ENCODE assay signal across 9 cellular contexts in the genomic region with DNA sequence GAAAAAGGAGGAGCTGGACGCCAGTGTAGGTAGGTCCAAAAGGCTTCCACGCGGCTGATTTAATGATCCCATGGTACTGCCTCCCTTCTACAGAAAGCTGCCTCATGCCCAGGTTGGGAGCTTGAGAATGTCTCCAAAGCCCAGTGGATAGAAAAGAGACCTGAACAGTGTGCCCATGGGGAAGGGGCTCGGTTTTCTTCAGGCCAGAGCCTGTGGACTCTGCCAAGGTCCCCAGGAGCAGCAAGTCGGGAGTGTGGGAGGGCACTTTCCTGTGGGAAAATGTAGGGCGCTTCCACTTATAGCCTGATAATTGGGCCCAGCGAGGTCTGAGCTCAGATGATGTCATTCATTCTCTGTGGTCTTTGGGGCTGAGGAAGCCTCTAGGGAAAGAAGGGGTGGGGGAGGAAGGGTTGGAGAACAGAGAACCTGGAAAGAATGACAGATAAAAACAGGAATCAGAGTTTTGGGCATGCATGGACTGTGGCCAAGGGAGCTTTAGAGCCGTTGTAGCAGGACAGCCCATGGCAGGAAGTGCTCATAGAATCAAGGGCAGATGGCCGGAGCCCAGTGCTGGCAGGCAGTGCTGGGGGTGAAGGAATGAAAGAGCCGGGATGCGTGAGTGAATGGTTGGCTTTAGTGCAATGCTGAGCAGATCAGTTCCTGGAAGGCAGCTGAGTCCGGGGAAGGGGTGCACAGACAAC. TPM values are rescaled to one million over a fixed set of nuclear protein-coding genes. Genes with fewer than 3 reads are reported as not detected.
DNase-seq lines count a peak whose midpoint lies in the region; ATAC-seq, FAIRE-seq and TF ChIP-seq lines count a peak whose summit lies in the region.
"Had no signal": no experiment of that assay in that cellular context is flagged by ENCODE, and none has a peak within 500 bp of the region (broad histone marks: within the 10 kb centered on the region; RNA-seq: fewer than 3 reads in every experiment).

No MANE protein-coding gene starts in this region.

- H3K9me3 ChIP-seq in kidney (ENCODE audit: control insufficient read depth in 1 of 2, low read length in 2 of 2): no peaks in the 10 kb centered on the region
- no peaks in the 10 kb centered on the region for H3K9me3 ChIP-seq in testis

- peaks cover 0 to 7% of the 10 kb centered on the region in 2 donors for H3K4me1 ChIP-seq in kidney (ENCODE audit: control insufficient read depth in 1 of 2, insufficient read depth in 1 of 2, low read depth in 1 of 2, low read length in 2 of 2)
- H3K4me1 ChIP-seq in testis: no peaks in the 10 kb centered on the region

- TF ChIP-seq CTCF in kidney (IDR thresholded peaks at IDR 0.05; ENCODE audit: borderline replicate concordance, extremely low read depth, insufficient read depth) (no peak), testis (IDR thresholded peaks at IDR 0.05) (no peak)

- no peaks in the 10 kb centered on the region for H3K36me3 Mint-ChIP-seq in activated naive CD8-positive, alpha-beta T cell treated with anti-CD3 and anti-CD28 coated beads for 36 hours

- H3K36me3 ChIP-seq in kidney (ENCODE audit: control insufficient read depth in 1 of 2, insufficient read depth in 2 of 2, low read length in 2 of 2) (no peaks in the 10 kb centered on the region), testis (ENCODE audit: low read depth, missing control alignments) (no peaks in the 10 kb centered on the region)

- H3K27me3 Mint-ChIP-seq in activated naive CD8-positive, alpha-beta T cell treated with anti-CD3 and anti-CD28 coated beads for 36 hours: no peaks in the 10 kb centered on the region

- H3K4me3 ChIP-seq in kidney (ENCODE audit: low read length in 2 of 2) (no peak overlapping the region), testis (no peak overlapping the region)

- intact Hi-C loops in kidney (cut with DNase I): no loop called here
- intact Hi-C loops in testis (cut with DNase I; ENCODE audit: low total_unique reads): no loop called here

- H3K27me3 ChIP-seq in testis: no peaks in the 10 kb centered on the region

- DNase-seq in M059J (ENCODE audit: low read depth): peak; percentile 68
- peak; percentile 89 for DNase-seq in cerebellum (ENCODE audit: low spot score)
- DNase-seq in kidney: peak; percentile 82
- DNase-seq in testis: peak; percentile 14
- no peak for DNase-seq in NCI-H345 (lab: John Stamatoyannopoulos, UW)
- no peak for DNase-seq in activated naive CD8-positive, alpha-beta T cell treated with anti-CD3 and anti-CD28 coated beads for 36 hours
- DNase-seq: activated naive CD4-positive, alpha-beta T cell treated with anti-CD3 and anti-CD28 coated beads for 36 hours had no signal

- no peak overlapping the region for H3K27ac Mint-ChIP-seq in activated naive CD8-positive, alpha-beta T cell treated with anti-CD3 and anti-CD28 coated beads for 36 hours
- H3K27ac Mint-ChIP-seq: activated naive CD4-positive, alpha-beta T cell treated with anti-CD3 and anti-CD28 coated beads for 36 hours had no signal

- TF ChIP-seq POLR2A in testis (IDR thresholded peaks at IDR 0.05): no peak

- H3K9me3 Mint-ChIP-seq in activated naive CD8-positive, alpha-beta T cell treated with anti-CD3 and anti-CD28 coated beads for 36 hours: peaks cover 3% of the 10 kb centered on the region

- H3K4me3 Mint-ChIP-seq in activated naive CD8-positive, alpha-beta T cell treated with anti-CD3 and anti-CD28 coated beads for 36 hours: no peak overlapping the region
- H3K4me3 Mint-ChIP-seq: activated naive CD4-positive, alpha-beta T cell treated with anti-CD3 and anti-CD28 coated beads for 36 hours had no signal

- WGBS in testis, 2 donors: 49 to 61% methylated on average over 12 of the region's 12 CpGs

- H3K9ac ChIP-seq in kidney (ENCODE audit: low read length in 2 of 2): no peak overlapping the region

- FAIRE-seq in kidney (lab: Jason Lieb, UNC): no peak

- no peak for ATAC-seq in HG02870 (IDR thresholded peaks at IDR 0.05; ENCODE audit: unreplicated experiment)
- no peak for ATAC-seq in GM21360 (IDR thresholded peaks at IDR 0.05; ENCODE audit: unreplicated experiment)

- H3K27ac ChIP-seq in kidney (ENCODE audit: low read depth in 2 of 2, low read length in 2 of 2) (peak overlapping the region in 1 of 2 donors; percentile 37), testis (no peak overlapping the region)

- H3K4me1 Mint-ChIP-seq in activated naive CD8-positive, alpha-beta T cell treated with anti-CD3 and anti-CD28 coated beads for 36 hours: no peaks in the 10 kb centered on the region

RNA-seq across cellular contexts. Expression of a gene that starts 42.5 kb away (rescaled TPM):
- 8.5 and 15.7 TPM in 2 replicates for total RNA-seq in M059J (2014; rRNA removed; shearing (Covaris generic))
- total RNA-seq in cerebellum (21.0 TPM), kidney (22.8 TPM), testis (10 to 100 TPM; 18.3 to 29.4 TPM)
- polyA plus RNA-seq in kidney (ENCODE audit: insufficient read depth, low read depth, low replicate concordance) (3.1 TPM), testis (ENCODE audit: insufficient read depth, low read depth, low replicate concordance) (20.2 TPM)
- under 1 TPM; 0.80 to 0.84 TPM for total RNA-seq in activated naive CD8-positive, alpha-beta T cell treated with anti-CD3 and anti-CD28 coated beads for 36 hours

Comparison
In these comparisons a context has a peak if more than half of its experiments do, and no peak if none do; other contexts are left out.
1. DNase-seq: peak in M059J (single experiment), cerebellum (single experiment), kidney (single experiment) and testis (single experiment); none in NCI-H345 (single experiment) and activated naive CD8-positive, alpha-beta T cell treated with anti-CD3 and anti-CD28 coated beads for 36 hours (single experiment).